Comparison of ENCODE assay signal across 21 cellular contexts in genomic region chr11:117996058-117996457, GRCh38. TPM values are rescaled to one million over a fixed set of nuclear protein-coding genes. Genes with fewer than 3 reads are reported as not detected.
DNase-seq lines count a peak whose midpoint lies in the region; ATAC-seq, FAIRE-seq and TF ChIP-seq lines count a peak whose summit lies in the region.
"Had no signal": no experiment of that assay in that cellular context is flagged by ENCODE, and none has a peak within 500 bp of the region (broad histone marks: within the 10 kb centered on the region; RNA-seq: fewer than 3 reads in every experiment).

No MANE protein-coding gene starts in this region.

- ATAC-seq in T-cell (replicated peaks in 1 of 4) (no peak), GM21528 (IDR thresholded peaks at IDR 0.05; ENCODE audit: low FRiP score, unreplicated experiment) (no peak)
- no peak for ATAC-seq in stimulated activated effector memory CD8-positive, alpha-beta T cell treated with anti-CD3 and anti-CD28 coated beads, Interleukin-12 subunit alpha, Interleukin-12 subunit beta, amount 100 ng/mL, for 72 hours
- ATAC-seq: mucosa of descending colon, sciatic nerve, WTC11 had no signal

- peaks cover 4% of the 10 kb centered on the region for H3K9me3 Mint-ChIP-seq in activated naive CD4-positive, alpha-beta T cell treated with anti-CD3 and anti-CD28 coated beads for 36 hours
- H3K9me3 Mint-ChIP-seq in T-cell = no peaks in the 10 kb centered on the region
- no peaks in the 10 kb centered on the region for H3K9me3 Mint-ChIP-seq in dendritic cell treated with granulocyte-macrophage colony-stimulating factor and Interleukin-4, amounts not matched to agents 40 ng/mL and 50 ng/mL, for 4 days
- peaks cover 6% of the 10 kb centered on the region for H3K9me3 Mint-ChIP-seq in stimulated activated effector memory CD8-positive, alpha-beta T cell treated with anti-CD3 and anti-CD28 coated beads, Interleukin-12 subunit alpha, Interleukin-12 subunit beta, amount 100 ng/mL, for 72 hours
- H3K9me3 Mint-ChIP-seq: neural progenitor cell, WTC11 had no signal

- peaks cover 53% of the 10 kb centered on the region for H3K4me1 Mint-ChIP-seq in activated naive CD4-positive, alpha-beta T cell treated with anti-CD3 and anti-CD28 coated beads for 36 hours (ENCODE audit: low read depth)
- H3K4me1 Mint-ChIP-seq in T-cell = peaks cover 86 to 96% (median 95%) of the 10 kb centered on the region in 3 donors
- H3K4me1 Mint-ChIP-seq in dendritic cell treated with granulocyte-macrophage colony-stimulating factor and Interleukin-4, amounts not matched to agents 40 ng/mL and 50 ng/mL, for 4 days (ENCODE audit: low read depth) = peaks cover 99% of the 10 kb centered on the region
- H3K4me1 Mint-ChIP-seq in stimulated activated effector memory CD8-positive, alpha-beta T cell treated with anti-CD3 and anti-CD28 coated beads, Interleukin-12 subunit alpha, Interleukin-12 subunit beta, amount 100 ng/mL, for 72 hours = peaks cover 94% of the 10 kb centered on the region
- H3K4me1 Mint-ChIP-seq: neural progenitor cell had no signal

- intact Hi-C loops in activated naive CD4-positive, alpha-beta T cell treated with anti-CD3 and anti-CD28 coated beads for 36 hours (cut with micrococcal nuclease) = no loop called here
- intact Hi-C loops in dendritic cell treated with granulocyte-macrophage colony-stimulating factor and Interleukin-4, amounts not matched to agents 40 ng/mL and 50 ng/mL, for 4 days (cut with micrococcal nuclease) = no loop called here

- H3K27ac Mint-ChIP-seq in activated naive CD4-positive, alpha-beta T cell treated with anti-CD3 and anti-CD28 coated beads for 36 hours = no peak overlapping the region
- peak overlapping the region; percentile 93 to 100 for H3K27ac Mint-ChIP-seq in T-cell
- peak overlapping the region; percentile 92 for H3K27ac Mint-ChIP-seq in dendritic cell treated with granulocyte-macrophage colony-stimulating factor and Interleukin-4, amounts not matched to agents 40 ng/mL and 50 ng/mL, for 4 days
- peak overlapping the region; percentile 73 for H3K27ac Mint-ChIP-seq in stimulated activated effector memory CD8-positive, alpha-beta T cell treated with anti-CD3 and anti-CD28 coated beads, Interleukin-12 subunit alpha, Interleukin-12 subunit beta, amount 100 ng/mL, for 72 hours
- H3K27ac Mint-ChIP-seq: neural progenitor cell, WTC11 had no signal

- DNase-seq in activated naive CD4-positive, alpha-beta T cell treated with anti-CD3 and anti-CD28 coated beads for 36 hours = peak; percentile 2
- DNase-seq in activated naive CD4-positive, alpha-beta T cell (lab: John Stamatoyannopoulos, UW) = no peak
- DNase-seq in T-cell (no peak), HTR-8/SVneo (ENCODE audit: insufficient read length, low spot score) (no peak), erythroblast (lab: John Stamatoyannopoulos, UW) (no peak)
- DNase-seq in stimulated activated effector memory CD8-positive, alpha-beta T cell treated with anti-CD3 and anti-CD28 coated beads, Interleukin-12 subunit alpha, Interleukin-12 subunit beta, amount 100 ng/mL, for 72 hours (ENCODE audit: low spot score in 2 of 2) = no peak
- DNase-seq: activated gamma-delta T cell treated with Interleukin-2 at 50 U/mL for 16 hours, DMS 273 treated with DMSO at 0.1 percent for 48 hours, HCEC 1CT, kidney, NCI-H1048, NCI-H2029, NCI-H2227 treated with DMSO at 0.1 percent for 48 hours, stomach, T-helper 9 cell had no signal

- no peak overlapping the region for H3K4me3 Mint-ChIP-seq in activated naive CD4-positive, alpha-beta T cell treated with anti-CD3 and anti-CD28 coated beads for 36 hours
- H3K4me3 Mint-ChIP-seq in T-cell = peak overlapping the region in 2 of 3 donors; percentile 6 to 31
- peak overlapping the region; percentile 51 for H3K4me3 Mint-ChIP-seq in dendritic cell treated with granulocyte-macrophage colony-stimulating factor and Interleukin-4, amounts not matched to agents 40 ng/mL and 50 ng/mL, for 4 days
- H3K4me3 Mint-ChIP-seq in stimulated activated effector memory CD8-positive, alpha-beta T cell treated with anti-CD3 and anti-CD28 coated beads, Interleukin-12 subunit alpha, Interleukin-12 subunit beta, amount 100 ng/mL, for 72 hours = no peak overlapping the region
- H3K4me3 Mint-ChIP-seq: neural progenitor cell, WTC11 had no signal

- CTCF ChIA-PET in activated naive CD4-positive, alpha-beta T cell treated with anti-CD3 and anti-CD28 coated beads for 36 hours (lab: Charles Lee) = interaction anchor here (1.1 to 1.9 kb wide), 5 partner anchors 9 to 57 kb away, joined by 3 to 7 read pairs (median 5); partner anchors contain the start of gene IL10RA
- CTCF ChIA-PET in T-cell (lab: Charles Lee) = no interaction called here

- no peaks in the 10 kb centered on the region for H3K27me3 Mint-ChIP-seq in activated naive CD4-positive, alpha-beta T cell treated with anti-CD3 and anti-CD28 coated beads for 36 hours (ENCODE audit: low read depth)
- no peaks in the 10 kb centered on the region for H3K27me3 Mint-ChIP-seq in T-cell
- no peaks in the 10 kb centered on the region for H3K27me3 Mint-ChIP-seq in dendritic cell treated with granulocyte-macrophage colony-stimulating factor and Interleukin-4, amounts not matched to agents 40 ng/mL and 50 ng/mL, for 4 days

- peaks cover 44% of the 10 kb centered on the region for H3K36me3 Mint-ChIP-seq in activated naive CD4-positive, alpha-beta T cell treated with anti-CD3 and anti-CD28 coated beads for 36 hours (ENCODE audit: low read depth)
- peaks cover 85% of the 10 kb centered on the region for H3K36me3 Mint-ChIP-seq in T-cell
- H3K36me3 Mint-ChIP-seq in dendritic cell treated with granulocyte-macrophage colony-stimulating factor and Interleukin-4, amounts not matched to agents 40 ng/mL and 50 ng/mL, for 4 days (ENCODE audit: low read depth) = peaks cover 100% of the 10 kb centered on the region
- peaks cover 100% of the 10 kb centered on the region for H3K36me3 Mint-ChIP-seq in stimulated activated effector memory CD8-positive, alpha-beta T cell treated with anti-CD3 and anti-CD28 coated beads, Interleukin-12 subunit alpha, Interleukin-12 subunit beta, amount 100 ng/mL, for 72 hours
- H3K36me3 Mint-ChIP-seq: neural progenitor cell, WTC11 had no signal

- TF ChIP-seq POLR2A in erythroblast (IDR thresholded peaks at IDR 0.05; ENCODE audit: low read length) = no peak

- POLR2A ChIA-PET in T-cell (lab: Charles Lee) = interaction anchor here in 1 of 2 donors (0.6 to 0.7 kb wide), 2 partner anchors 57 to 473 kb away, joined by 3 read pairs; no protein-coding TSS in a partner anchor

- no peak for FAIRE-seq in HTR-8/SVneo (lab: Jason Lieb, UNC)
- FAIRE-seq: kidney had no signal

RNA-seq across cellular contexts. Expression of gene IL10RA, which starts 9.9 kb away (rescaled TPM):
- 10 to 100 TPM; 11.3 to 16.1 TPM for total RNA-seq in activated naive CD4-positive, alpha-beta T cell treated with anti-CD3 and anti-CD28 coated beads for 36 hours
- 100 to 1,000 TPM; 195 to 450 (median 375) TPM for total RNA-seq in T-cell

Comparison
In these comparisons a context has a peak if more than half of its experiments do, and no peak if none do; other contexts are left out.
1. H3K4me3 Mint-ChIP-seq: peak in T-cell (2 of 3) and dendritic cell treated with granulocyte-macrophage colony-stimulating factor and Interleukin-4, amounts not matched to agents 40 ng/mL and 50 ng/mL, for 4 days (single experiment); none in activated naive CD4-positive, alpha-beta T cell treated with anti-CD3 and anti-CD28 coated beads for 36 hours (single experiment) and stimulated activated effector memory CD8-positive, alpha-beta T cell treated with anti-CD3 and anti-CD28 coated beads, Interleukin-12 subunit alpha, Interleukin-12 subunit beta, amount 100 ng/mL, for 72 hours (single experiment).
2. RNA of gene IL10RA, which starts 9.9 kb away (total RNA-seq): 195 to 450 TPM in T-cell; 11.3 to 16.1 TPM in activated naive CD4-positive, alpha-beta T cell treated with anti-CD3 and anti-CD28 coated beads for 36 hours; every median in the first group is over 10 times any median in the second.